8 cellular contexts compared by ENCODE assay signal in the genomic region with DNA sequence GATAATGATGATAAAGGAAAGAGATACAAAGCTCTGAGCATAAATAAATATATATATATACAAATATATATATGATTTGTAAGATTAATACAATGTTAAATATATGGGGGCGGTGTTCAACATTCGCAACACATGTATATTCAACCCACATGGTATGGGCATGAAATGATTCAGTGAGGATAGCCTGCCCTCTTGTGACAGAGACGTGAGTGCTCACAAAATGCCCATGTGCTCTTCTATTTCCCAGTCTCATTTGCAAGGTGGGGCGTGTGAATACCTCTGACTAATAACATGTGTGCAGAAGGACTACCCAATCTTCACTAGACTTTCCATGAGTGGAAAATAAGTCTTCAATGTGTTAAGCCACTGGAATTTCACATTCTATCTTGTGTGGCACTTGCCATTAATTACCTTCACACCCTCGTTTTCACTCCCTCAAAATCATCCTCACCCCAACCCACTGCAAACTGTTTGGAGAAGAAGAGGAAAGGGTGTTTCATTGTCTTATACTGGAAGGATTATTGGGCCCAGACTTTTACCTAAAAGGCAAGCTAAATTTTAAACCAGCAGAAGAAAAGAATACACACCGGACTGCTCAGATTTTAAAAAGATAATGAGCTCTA. TPM values are rescaled to one million over a fixed set of nuclear protein-coding genes. Genes with fewer than 3 reads are reported as not detected.
A peak's percentile ranks its signal among the peaks of the same experiment; 100 is the strongest.
DNase-seq lines count a peak whose midpoint lies in the region; ATAC-seq, FAIRE-seq and TF ChIP-seq lines count a peak whose summit lies in the region.

No MANE protein-coding gene starts in this region.

- H2AFZ ChIP-seq in HepG2 (ENCODE audit: low read length), result no peak overlapping the region

- intact Hi-C loops in HepG2 (cut with micrococcal nuclease; ENCODE audit: unreplicated experiment), result loop anchor here (2.0 to 5.0 kb wide), 3 partner anchors 50 to 632 kb away; a partner anchor contains a TSS

- no peak overlapping the region for H3K9ac ChIP-seq in HepG2 (ENCODE audit: insufficient read depth, low read depth, low read length)

- H4K20me1 ChIP-seq in HepG2 (ENCODE audit: insufficient read depth, low read length), result no peaks in the 10 kb centered on the region

- H3K4me3 ChIP-seq in Jurkat, Clone E6-1 (ENCODE audit: low read length), result no peak overlapping the region
- H3K4me3 ChIP-seq in HepG2 (replicated peaks in 1 of 3; ENCODE audit: insufficient read depth in 1 of 3, low read depth in 2 of 3, low read length in 3 of 3), result no peak overlapping the region

- TF ChIP-seq CTCF in HepG2 (CRISPR knock-in tag; IDR thresholded peaks at IDR 0.05), result peak; percentile 89

- no peaks in the 10 kb centered on the region for H3K27me3 ChIP-seq in HepG2 (ENCODE audit: control insufficient read depth in 1 of 2, insufficient read depth in 2 of 2, low read length in 2 of 2)

- TF ChIP-seq EP300 in HepG2 (IDR thresholded peaks at IDR 0.05; ENCODE audit: low read depth in 2 of 2, low read length in 2 of 2), result no peak
- TF ChIP-seq EP300 in HepG2 (CRISPR knock-in tag; IDR thresholded peaks at IDR 0.05; ENCODE audit: borderline replicate concordance), result no peak

- peak; percentile 62 for DNase-seq in activated effector memory CD4-positive, alpha-beta T cell treated with anti-CD3 and anti-CD28 coated beads, Interleukin-2, amount 50 U/mL, for 16 hours
- DNase-seq in activated effector memory CD4-positive, alpha-beta T cell treated with Interleukin-2 at 50 U/mL for 16 hours, result no peak
- DNase-seq in Jurkat, Clone E6-1 (ENCODE audit: low read depth, low spot score), result peak; percentile 52
- DNase-seq in RCC 7860 (ENCODE audit: low spot score), result peak; percentile 44
- DNase-seq in T47D (ENCODE audit: low read depth in 1 of 2, low spot score in 1 of 2), result peak; percentile 31 to 86
- DNase-seq in HepG2 (ENCODE audit: low spot score), result peak; percentile 77
- DNase-seq in urothelium cell line (ENCODE audit: low spot score), result peak; percentile 69

- H3K4me2 ChIP-seq in HepG2 (ENCODE audit: low read depth, low read length), result no peak overlapping the region

- H3K36me3 ChIP-seq in HepG2 (replicated peaks in 1 of 2; ENCODE audit: control insufficient read depth in 1 of 2, insufficient read depth in 2 of 2, low read length in 2 of 2), result no peaks in the 10 kb centered on the region

- H3K27ac ChIP-seq in HepG2 (ENCODE audit: extremely low read length, insufficient read depth, low read length), result no peak overlapping the region

- in situ Hi-C loops in T47D (cut with HindIII; ENCODE audit: low pct_unique_long_range_greater_than_20kb, low sequenced_read_pairs), result no loop called here
- in situ Hi-C loops in HepG2 (cut with HindIII; ENCODE audit: extremely low pct_ligation_motif_present, low pct_unique_long_range_greater_than_20kb), result loop anchor here (25.0 kb wide), 1 partner anchor 637 kb away; no protein-coding TSS in a partner anchor

- BruUV-seq in HepG2 (replicated peaks; lab: Mats Ljungman, UMichigan), result no TSS peak

- H3K4me1 ChIP-seq in HepG2 (ENCODE audit: insufficient read depth, low read length), result peaks cover 46% of the 10 kb centered on the region

- POLR2A ChIA-PET in HepG2 (lab: Yijun Ruan, JAX), result interaction anchor here (1.1 kb wide), 1 partner anchor 10 kb away, joined by 4 read pairs; no protein-coding TSS in a partner anchor

- no peaks in the 10 kb centered on the region for H3K79me2 ChIP-seq in HepG2 (ENCODE audit: insufficient read depth, low read length)

- WGBS in HepG2 (ENCODE audit: low lambda C conversion rate), result 44% methylated on average over 6 of the region's 6 CpGs

- no peak for FAIRE-seq in RCC 7860 (lab: Jason Lieb, UNC)
- peak; percentile 86 for FAIRE-seq in HepG2 (lab: Jason Lieb, UNC)
- FAIRE-seq in urothelium cell line (lab: Jason Lieb, UNC), result no peak

- peak; percentile 76 for TF ChIP-seq RAD21 in HepG2 (CRISPR knock-in tag; IDR thresholded peaks at IDR 0.05)

- ATAC-seq in GM21723 (IDR thresholded peaks at IDR 0.05; ENCODE audit: unreplicated experiment), result peak; percentile 93
- ATAC-seq in HepG2, result peak; percentile 93

- CTCF ChIA-PET in HepG2 (lab: Yijun Ruan, JAX; ENCODE audit: low intra/inter-chr PET ratio, low total read pairs), result interaction anchor here (0.9 to 1.6 kb wide), 2 partner anchors 51 to 631 kb away, joined by 3 to 7 read pairs; no protein-coding TSS in a partner anchor

- TF ChIP-seq POLR2A in HepG2 (IDR thresholded peaks at IDR 0.05; ENCODE audit: insufficient read depth in 1 of 2, low read depth in 2 of 2, low read length in 2 of 2), result no peak

- H3K9me3 ChIP-seq in HepG2 (ENCODE audit: low read length), result no peaks in the 10 kb centered on the region

TF ChIP-seq in HepG2, 621 proteins besides CTCF, POLR2A, EP300 and RAD21 (continues in another document):
- TF ChIP-seq FOXA3 (CRISPR knock-in tag; IDR thresholded peaks at IDR 0.05), result peak; percentile 22; the same call in 1 of the 2 replicates
- no peak for TF ChIP-seq RARA (CRISPR knock-in tag; IDR thresholded peaks at IDR 0.05)
- TF ChIP-seq WIZ (CRISPR knock-in tag; IDR thresholded peaks at IDR 0.05), result no peak
- TF ChIP-seq, protein P1, sequence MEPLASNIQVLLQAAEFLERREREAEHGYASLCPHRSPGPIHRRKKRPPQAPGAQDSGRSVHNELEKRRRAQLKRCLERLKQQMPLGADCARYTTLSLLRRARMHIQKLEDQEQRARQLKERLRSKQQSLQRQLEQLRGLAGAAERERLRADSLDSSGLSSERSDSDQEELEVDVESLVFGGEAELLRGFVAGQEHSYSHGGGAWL (CRISPR knock-in tag; IDR thresholded peaks at IDR 0.05), result no peak
- no peak for TF ChIP-seq KLF12 (CRISPR knock-in tag; IDR thresholded peaks at IDR 0.05; ENCODE audit: borderline replicate concordance)
- TF ChIP-seq FOSL2 (CRISPR knock-in tag; IDR thresholded peaks at IDR 0.05), result peak; percentile 26; the same call in 1 of the 2 replicates
- TF ChIP-seq, protein P2, sequence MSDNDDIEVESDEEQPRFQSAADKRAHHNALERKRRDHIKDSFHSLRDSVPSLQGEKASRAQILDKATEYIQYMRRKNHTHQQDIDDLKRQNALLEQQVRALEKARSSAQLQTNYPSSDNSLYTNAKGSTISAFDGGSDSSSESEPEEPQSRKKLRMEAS (IDR thresholded peaks at IDR 0.05), result peak; percentile 50
- TF ChIP-seq PHF5A (CRISPR knock-in tag; IDR thresholded peaks at IDR 0.05; ENCODE audit: low read depth, unreplicated experiment), result no peak
- TF ChIP-seq, protein P3, sequence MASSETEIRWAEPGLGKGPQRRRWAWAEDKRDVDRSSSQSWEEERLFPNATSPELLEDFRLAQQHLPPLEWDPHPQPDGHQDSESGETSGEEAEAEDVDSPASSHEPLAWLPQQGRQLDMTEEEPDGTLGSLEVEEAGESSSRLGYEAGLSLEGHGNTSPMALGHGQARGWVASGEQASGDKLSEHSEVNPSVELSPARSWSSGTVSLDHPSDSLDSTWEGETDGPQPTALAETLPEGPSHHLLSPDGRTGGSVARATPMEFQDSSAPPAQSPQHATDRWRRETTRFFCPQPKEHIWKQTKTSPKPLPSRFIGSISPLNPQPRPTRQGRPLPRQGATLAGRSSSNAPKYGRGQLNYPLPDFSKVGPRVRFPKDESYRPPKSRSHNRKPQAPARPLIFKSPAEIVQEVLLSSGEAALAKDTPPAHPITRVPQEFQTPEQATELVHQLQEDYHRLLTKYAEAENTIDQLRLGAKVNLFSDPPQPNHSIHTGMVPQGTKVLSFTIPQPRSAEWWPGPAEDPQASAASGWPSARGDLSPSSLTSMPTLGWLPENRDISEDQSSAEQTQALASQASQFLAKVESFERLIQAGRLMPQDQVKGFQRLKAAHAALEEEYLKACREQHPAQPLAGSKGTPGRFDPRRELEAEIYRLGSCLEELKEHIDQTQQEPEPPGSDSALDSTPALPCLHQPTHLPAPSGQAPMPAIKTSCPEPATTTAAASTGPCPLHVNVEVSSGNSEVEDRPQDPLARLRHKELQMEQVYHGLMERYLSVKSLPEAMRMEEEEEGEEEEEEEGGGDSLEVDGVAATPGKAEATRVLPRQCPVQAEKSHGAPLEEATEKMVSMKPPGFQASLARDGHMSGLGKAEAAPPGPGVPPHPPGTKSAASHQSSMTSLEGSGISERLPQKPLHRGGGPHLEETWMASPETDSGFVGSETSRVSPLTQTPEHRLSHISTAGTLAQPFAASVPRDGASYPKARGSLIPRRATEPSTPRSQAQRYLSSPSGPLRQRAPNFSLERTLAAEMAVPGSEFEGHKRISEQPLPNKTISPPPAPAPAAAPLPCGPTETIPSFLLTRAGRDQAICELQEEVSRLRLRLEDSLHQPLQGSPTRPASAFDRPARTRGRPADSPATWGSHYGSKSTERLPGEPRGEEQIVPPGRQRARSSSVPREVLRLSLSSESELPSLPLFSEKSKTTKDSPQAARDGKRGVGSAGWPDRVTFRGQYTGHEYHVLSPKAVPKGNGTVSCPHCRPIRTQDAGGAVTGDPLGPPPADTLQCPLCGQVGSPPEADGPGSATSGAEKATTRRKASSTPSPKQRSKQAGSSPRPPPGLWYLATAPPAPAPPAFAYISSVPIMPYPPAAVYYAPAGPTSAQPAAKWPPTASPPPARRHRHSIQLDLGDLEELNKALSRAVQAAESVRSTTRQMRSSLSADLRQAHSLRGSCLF (CRISPR knock-in tag; IDR thresholded peaks at IDR 0.05; ENCODE audit: borderline replicate concordance), result no peak

RNA-seq across cellular contexts. Expression of a gene that starts 26.9 kb away (rescaled TPM):
- not detected for polyA plus RNA-seq in Jurkat, Clone E6-1 (2012; ENCODE audit: insufficient read depth, insufficient read length)
- 8.9 and 16.0 TPM in 2 replicates for total RNA-seq in HepG2 (2016; rRNA removed; fragmentation: Illumina TruSeq; extraction: Trizol)
- total RNA-seq in HepG2 (2016; cell fraction: cytosol; rRNA removed; fragmentation: Illumina TruSeq; extraction: Trizol; ENCODE audit: low read depth), result 1.1 and 1.7 TPM in 2 replicates
- total RNA-seq in HepG2 (2016; cell fraction: insoluble cytoplasmic fraction; rRNA removed; fragmentation: Illumina TruSeq; extraction: Trizol), result 8.2 and 13.2 TPM in 2 replicates
- 2.7 and 6.0 TPM in 2 replicates for total RNA-seq in HepG2 (2016; cell fraction: membrane; rRNA removed; fragmentation: Illumina TruSeq; extraction: Trizol)
- 12.5 and 13.1 TPM in 2 replicates for total RNA-seq in HepG2 (2016; cell fraction: nucleus; rRNA removed; fragmentation: Illumina TruSeq; extraction: Trizol)
- 14.8 and 17.9 TPM in 2 replicates for polyA plus RNA-seq in HepG2 (2011; rRNA removed)
- polyA plus RNA-seq in HepG2 (2011; cell fraction: cytosol; rRNA removed), result 10.0 and 11.0 TPM in 2 replicates
- polyA plus RNA-seq in HepG2 (2011; cell fraction: nucleus; rRNA removed), result 8.1 and 9.8 TPM in 2 replicates
- polyA plus RNA-seq in HepG2 (2012), result 4.6 TPM in 2 replicates
- polyA plus RNA-seq in HepG2 (2016; cell fraction: cytosol; fragmentation: Illumina TruSeq; extraction: Trizol; ENCODE audit: low read depth), result 0.70 and 1.3 TPM in 2 replicates
- polyA plus RNA-seq in HepG2 (2016; cell fraction: insoluble cytoplasmic fraction; fragmentation: Illumina TruSeq; extraction: Trizol; ENCODE audit: low read depth), result 3.4 and 6.6 TPM in 2 replicates
- 0.94 and 1.8 TPM in 2 replicates for polyA plus RNA-seq in HepG2 (2016; cell fraction: membrane; fragmentation: Illumina TruSeq; extraction: Trizol; ENCODE audit: low read depth)
- polyA plus RNA-seq in HepG2 (2016; cell fraction: nucleus; fragmentation: Illumina TruSeq; extraction: Trizol; ENCODE audit: insufficient read depth, low read depth), result 12.1 and 13.5 TPM in 2 replicates
- 2.8 and 27.5 TPM in 2 replicates for polyA minus RNA-seq in HepG2 (2011; rRNA and poly(A)+ RNA removed; ENCODE audit: low replicate concordance)
- 15.3 and 18.1 TPM in 2 replicates for polyA minus RNA-seq in HepG2 (2011; cell fraction: cytosol; rRNA and poly(A)+ RNA removed)
- 15.1 and 15.3 TPM in 2 replicates for polyA minus RNA-seq in HepG2 (2011; cell fraction: nucleus; rRNA and poly(A)+ RNA removed)
